In the genomic region with DNA sequence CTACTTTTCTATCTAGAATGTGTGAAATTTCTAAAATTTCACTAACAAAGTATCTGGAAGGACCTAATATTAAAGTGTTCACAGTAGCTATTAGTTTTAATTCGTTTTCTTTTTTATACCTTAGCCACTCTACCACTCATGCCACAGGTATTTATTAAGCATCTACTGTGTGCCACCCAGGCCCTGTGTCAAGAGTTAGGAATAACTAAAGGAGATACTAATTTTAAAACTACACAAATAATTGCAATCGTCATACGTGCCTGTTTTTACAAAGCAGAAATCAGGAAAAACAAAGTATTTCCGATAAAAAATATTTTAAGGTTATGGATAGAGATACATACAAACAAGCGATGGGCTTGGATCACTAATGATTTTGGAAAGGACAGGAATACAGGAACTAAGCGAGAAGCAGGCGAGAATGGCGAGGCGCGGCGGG, we compare ENCODE assay signal across 1 cellular context.
TF ChIP-seq lines count a peak whose summit lies in the region.

No MANE protein-coding gene starts in this region.

TF ChIP-seq in endothelial cell of umbilical vein, 7 proteins besides CTCF, POLR2A, EP300 and RAD21:
- TF ChIP-seq MYC (IDR thresholded peaks at IDR 0.05; ENCODE audit: low read depth, low read length) (no peak), EZH2 (IDR thresholded peaks at IDR 0.05; ENCODE audit: borderline replicate concordance, low read depth, low read length, severe bottlenecking) (no peak)
